Comparison of ENCODE assay signal across 19 cellular contexts in the genomic region with DNA sequence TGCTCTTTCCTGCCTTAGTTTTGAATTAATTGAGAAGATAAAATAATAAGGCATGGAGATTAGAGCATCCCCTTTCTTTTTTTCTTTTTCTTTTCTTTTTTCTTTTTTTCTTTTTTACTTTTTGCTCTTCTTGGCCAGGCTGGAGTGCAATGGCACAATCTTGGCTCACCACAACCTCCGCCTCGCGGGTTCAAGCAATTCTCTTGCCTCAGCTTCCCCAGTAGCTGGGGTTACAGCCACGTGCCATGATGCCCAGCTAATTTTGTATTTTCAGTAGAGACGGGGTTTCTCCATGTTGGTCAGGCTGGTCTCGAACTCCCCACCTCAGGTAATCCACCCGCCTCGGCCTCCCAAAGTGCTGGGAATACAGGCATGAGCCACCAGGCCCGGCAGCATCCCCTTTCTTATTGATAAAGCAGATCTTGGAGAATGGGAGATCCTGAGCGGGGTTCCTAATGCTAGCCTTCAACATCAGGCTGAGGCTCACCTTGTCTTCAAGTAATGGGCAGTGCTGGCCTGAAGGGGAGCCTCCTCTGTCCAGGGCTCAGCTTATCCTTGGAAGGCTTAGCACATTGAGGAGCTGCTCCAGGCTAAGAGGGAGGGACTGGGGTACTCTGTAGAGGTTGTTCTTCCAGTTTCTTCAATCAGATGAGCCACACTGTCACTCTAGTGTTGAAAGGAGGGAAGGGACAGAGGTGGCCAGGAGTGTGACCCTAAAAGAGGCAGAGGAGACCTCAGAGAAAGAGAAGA. TPM values are rescaled to one million over a fixed set of nuclear protein-coding genes. Genes with fewer than 3 reads are reported as not detected.
A peak's percentile ranks its signal among the peaks of the same experiment; 100 is the strongest.
DNase-seq lines count a peak whose midpoint lies in the region; ATAC-seq and TF ChIP-seq lines count a peak whose summit lies in the region.
"Had no signal": no experiment of that assay in that cellular context is flagged by ENCODE, and none has a peak within 500 bp of the region (broad histone marks: within the 10 kb centered on the region; RNA-seq: fewer than 3 reads in every experiment).

No MANE protein-coding gene starts in this region.

- no peak for TF ChIP-seq POLR2A in transverse colon (IDR thresholded peaks at IDR 0.05)

- H3K27ac ChIP-seq in ACC112 (ENCODE audit: low read depth, low read length) (peak overlapping the region; percentile 100), VCaP (peak overlapping the region; percentile 23), mesendoderm (ENCODE audit: low read depth, low read length) (no peak overlapping the region), upper lobe of right lung (no peak overlapping the region), transverse colon (no peak overlapping the region)
- H3K27ac ChIP-seq: 22Rv1 had no signal

- peak overlapping the region; percentile 22 for H3K56ac ChIP-seq in mesendoderm (ENCODE audit: low read length)

- H3K23ac ChIP-seq in mesendoderm (ENCODE audit: low read length), result no peak overlapping the region

- H3K4me2 ChIP-seq in mesendoderm (ENCODE audit: low read length), result no peak overlapping the region

- no peak for DNase-seq in activated CD4-positive, alpha-beta T cell treated with anti-CD3 and anti-CD28 coated beads, Interleukin-2, amount 10 ng/mL, durations not matched to agents 24 days and 14 days
- no peak for DNase-seq in activated CD4-positive, alpha-beta T cell treated with anti-CD3 and anti-CD28 coated beads for 36 hours
- DNase-seq in mesendoderm, result peak; percentile 58
- DNase-seq in upper lobe of right lung, result no peak
- no peak for DNase-seq in transverse colon
- DNase-seq: GDM1; HCEC 1CT; NCI-H1105; NCI-H2081 treated with DMSO at 0.1 percent for 48 hours; NCI-H748 treated with DMSO at 0.1 percent for 48 hours; NK-92 treated with Interleukin-12 subunit alpha and Interleukin-12 subunit beta, amount 100 ng/mL, for 24 hours; SHP77 treated with DMSO at 0.1 percent for 48 hours had no signal

- H2AFZ ChIP-seq in ACC112 (ENCODE audit: low read length, unreplicated experiment), result no peak overlapping the region

- H3K27me3 ChIP-seq in ACC112 (ENCODE audit: insufficient read depth, low read length) (no peaks in the 10 kb centered on the region), mesendoderm (ENCODE audit: insufficient read depth, low read length, poor library complexity) (no peaks in the 10 kb centered on the region), upper lobe of right lung (no peaks in the 10 kb centered on the region), transverse colon (no peaks in the 10 kb centered on the region)

- TF ChIP-seq CTCF in VCaP (conservative IDR thresholded peaks at IDR 0.05) (no peak), upper lobe of right lung (IDR thresholded peaks at IDR 0.05) (no peak), transverse colon (IDR thresholded peaks at IDR 0.05) (no peak)

- ATAC-seq in activated CD4-positive, alpha-beta T cell treated with anti-CD3 and anti-CD28 coated beads for 36 hours, result no peak
- ATAC-seq in HG02588 (IDR thresholded peaks at IDR 0.05; ENCODE audit: unreplicated experiment), result no peak
- ATAC-seq in upper lobe of right lung, result no peak

- no peaks in the 10 kb centered on the region for H3K79me1 ChIP-seq in mesendoderm (ENCODE audit: low read length)

- H3K4me1 ChIP-seq in ACC112 (ENCODE audit: control insufficient read depth, insufficient read depth, low read length, unreplicated experiment) (peaks cover 65% of the 10 kb centered on the region), mesendoderm (ENCODE audit: control insufficient read depth, low read depth, low read length) (peaks cover 21% of the 10 kb centered on the region), upper lobe of right lung (peaks cover 31% of the 10 kb centered on the region), transverse colon (peaks cover 0 to 9% (median 8%) of the 10 kb centered on the region in 4 donors)
- H3K4me1 ChIP-seq: Caco-2 had no signal

- no peak overlapping the region for H3K4me3 Mint-ChIP-seq in activated CD4-positive, alpha-beta T cell treated with anti-CD3 and anti-CD28 coated beads, Interleukin-2, amount 10 ng/mL, durations not matched to agents 24 days and 14 days
- no peak overlapping the region for H3K4me3 Mint-ChIP-seq in activated CD4-positive, alpha-beta T cell treated with anti-CD3 and anti-CD28 coated beads for 36 hours
- H3K4me3 Mint-ChIP-seq: CD4-positive, alpha-beta T cell had no signal

- H3K9me3 ChIP-seq in upper lobe of right lung (no peaks in the 10 kb centered on the region), transverse colon (no peaks in the 10 kb centered on the region)
- H3K9me3 ChIP-seq: Caco-2 had no signal

- peak overlapping the region; percentile 0 for H2BK120ac ChIP-seq in mesendoderm (ENCODE audit: low read depth, low read length)

- H3K36me3 ChIP-seq in ACC112 (ENCODE audit: insufficient read depth, low read length), result no peaks in the 10 kb centered on the region
- no peaks in the 10 kb centered on the region for H3K36me3 ChIP-seq in mesendoderm (ENCODE audit: control insufficient read depth, insufficient read depth, low read length)
- no peaks in the 10 kb centered on the region for H3K36me3 ChIP-seq in upper lobe of right lung
- H3K36me3 ChIP-seq in transverse colon, result no peaks in the 10 kb centered on the region

- WGBS in mesendoderm (ENCODE audit: extremely low coverage, insufficient coverage, low lambda C conversion rate), result no CpG with 5 or more reads among the region's 10 CpGs
- 88 to 90% methylated on average over 8 to 10 of the region's 10 CpGs for WGBS in transverse colon (ENCODE audit: low coverage in 1 of 2), 2 donors

- H2AK5ac ChIP-seq in mesendoderm (ENCODE audit: low read length), result no peak overlapping the region

- peaks cover 1% of the 10 kb centered on the region for H3K36me3 Mint-ChIP-seq in activated CD4-positive, alpha-beta T cell treated with anti-CD3 and anti-CD28 coated beads, Interleukin-2, amount 10 ng/mL, durations not matched to agents 24 days and 14 days (ENCODE audit: low read depth)
- H3K36me3 Mint-ChIP-seq in activated CD4-positive, alpha-beta T cell treated with anti-CD3 and anti-CD28 coated beads for 36 hours (ENCODE audit: low read depth), result peaks cover 3% of the 10 kb centered on the region

- H3K18ac ChIP-seq in mesendoderm (ENCODE audit: low read length), result no peak overlapping the region

- no peak overlapping the region for H3K9ac ChIP-seq in mesendoderm (ENCODE audit: low read length)

- no peak overlapping the region for H4K5ac ChIP-seq in mesendoderm (ENCODE audit: low read length)

- intact Hi-C loops in activated CD4-positive, alpha-beta T cell treated with anti-CD3 and anti-CD28 coated beads, Interleukin-2, amount 10 ng/mL, durations not matched to agents 24 days and 14 days (cut with micrococcal nuclease), result no loop called here
- intact Hi-C loops in activated CD4-positive, alpha-beta T cell treated with anti-CD3 and anti-CD28 coated beads for 36 hours (cut with DNase I, micrococcal nuclease), result no loop called here
- intact Hi-C loops in upper lobe of right lung (cut with DNase I), result no loop called here
- intact Hi-C loops in transverse colon (cut with DNase I; ENCODE audit: low total_unique reads), result no loop called here

- no peak overlapping the region for H3K4ac ChIP-seq in mesendoderm (ENCODE audit: low read depth, low read length)

- H3K4me3 ChIP-seq in ACC112 (ENCODE audit: low read depth, low read length) (no peak overlapping the region), mesendoderm (ENCODE audit: low read length) (no peak overlapping the region), upper lobe of right lung (no peak overlapping the region), transverse colon (no peak overlapping the region)
- H3K4me3 ChIP-seq: K562 had no signal

- H3K27ac Mint-ChIP-seq in activated CD4-positive, alpha-beta T cell treated with anti-CD3 and anti-CD28 coated beads, Interleukin-2, amount 10 ng/mL, durations not matched to agents 24 days and 14 days, result peak overlapping the region; percentile 16
- H3K27ac Mint-ChIP-seq in activated CD4-positive, alpha-beta T cell treated with anti-CD3 and anti-CD28 coated beads for 36 hours, result no peak overlapping the region
- H3K27ac Mint-ChIP-seq: CD4-positive, alpha-beta T cell had no signal

- H2BK15ac ChIP-seq in mesendoderm (replicated peaks; ENCODE audit: low read depth), result no peak overlapping the region

- CTCF ChIA-PET in activated CD4-positive, alpha-beta T cell treated with anti-CD3 and anti-CD28 coated beads for 36 hours (lab: Charles Lee), result interaction anchor here (0.7 to 8.2 kb wide), 8 partner anchors 10 to 101 kb away, joined by 3 to 142 read pairs (median 7); a partner anchor contains a TSS

- H3K9me3 Mint-ChIP-seq in activated CD4-positive, alpha-beta T cell treated with anti-CD3 and anti-CD28 coated beads, Interleukin-2, amount 10 ng/mL, durations not matched to agents 24 days and 14 days, result no peaks in the 10 kb centered on the region
- no peaks in the 10 kb centered on the region for H3K9me3 Mint-ChIP-seq in activated CD4-positive, alpha-beta T cell treated with anti-CD3 and anti-CD28 coated beads for 36 hours (ENCODE audit: low read depth)
- H3K9me3 Mint-ChIP-seq: CD4-positive, alpha-beta T cell had no signal

- no peak for TF ChIP-seq EP300 in transverse colon (IDR thresholded peaks at IDR 0.05; ENCODE audit: low read depth)

- peaks cover 35% of the 10 kb centered on the region for H3K4me1 Mint-ChIP-seq in activated CD4-positive, alpha-beta T cell treated with anti-CD3 and anti-CD28 coated beads, Interleukin-2, amount 10 ng/mL, durations not matched to agents 24 days and 14 days
- peaks cover 40% of the 10 kb centered on the region for H3K4me1 Mint-ChIP-seq in activated CD4-positive, alpha-beta T cell treated with anti-CD3 and anti-CD28 coated beads for 36 hours

- no peaks in the 10 kb centered on the region for H3K27me3 Mint-ChIP-seq in activated CD4-positive, alpha-beta T cell treated with anti-CD3 and anti-CD28 coated beads, Interleukin-2, amount 10 ng/mL, durations not matched to agents 24 days and 14 days
- H3K27me3 Mint-ChIP-seq in activated CD4-positive, alpha-beta T cell treated with anti-CD3 and anti-CD28 coated beads for 36 hours, result no peaks in the 10 kb centered on the region
- H3K27me3 Mint-ChIP-seq: CD4-positive, alpha-beta T cell had no signal

- H3K79me2 ChIP-seq in ACC112 (ENCODE audit: control insufficient read depth, insufficient read depth, low read length, unreplicated experiment) (no peaks in the 10 kb centered on the region), mesendoderm (ENCODE audit: control insufficient read depth, insufficient read depth, low read length) (no peaks in the 10 kb centered on the region)

- in situ Hi-C loops in transverse colon (cut with MboI; ENCODE audit: low pct_ligation_motif_present in 1 of 4, low pct_unique_long_range_greater_than_20kb in 1 of 4, low sequenced_read_pairs in 3 of 4), result loop anchor here in 2 of 4 donors (5.0 to 10.0 kb wide), 2 partner anchors 48 to 50 kb away; no protein-coding TSS in a partner anchor

- H4K8ac ChIP-seq in mesendoderm (ENCODE audit: low read depth, low read length), result no peak overlapping the region

- POLR2A ChIA-PET in activated CD4-positive, alpha-beta T cell treated with anti-CD3 and anti-CD28 coated beads for 36 hours (lab: Charles Lee), result no interaction called here

- H2BK5ac ChIP-seq in mesendoderm (ENCODE audit: low read length), result no peak overlapping the region

RNA-seq across cellular contexts. Expression of a gene that starts 27.9 kb away (rescaled TPM):
- 0.77 and 1.3 TPM in 2 replicates for total RNA-seq in activated CD4-positive, alpha-beta T cell treated with anti-CD3 and anti-CD28 coated beads, Interleukin-2, amount 10 ng/mL, durations not matched to agents 24 days and 14 days
- 1 to 10 TPM; 2.1 to 2.8 TPM for total RNA-seq in activated CD4-positive, alpha-beta T cell treated with anti-CD3 and anti-CD28 coated beads for 36 hours
- 13.4 TPM for polyA plus RNA-seq in mesendoderm (2013, experiment 1 of 2)
- polyA plus RNA-seq in mesendoderm (2013, experiment 2 of 2), result 11.0 TPM
- total RNA-seq in upper lobe of right lung, result 9.1 TPM
- 10 to 100 TPM in 2 of 4 donors, 1 to 10 TPM in 2; 1.9 to 17.1 (median 10.6) TPM for total RNA-seq in transverse colon

RNA-seq across cellular contexts. Expression of a gene that starts 41.4 kb away (rescaled TPM):
- 14.7 and 15.4 TPM in 2 replicates for total RNA-seq in activated CD4-positive, alpha-beta T cell treated with anti-CD3 and anti-CD28 coated beads, Interleukin-2, amount 10 ng/mL, durations not matched to agents 24 days and 14 days
- total RNA-seq in activated CD4-positive, alpha-beta T cell treated with anti-CD3 and anti-CD28 coated beads for 36 hours, result 10 to 100 TPM; 20.3 to 21.6 TPM
- polyA plus RNA-seq in mesendoderm (2013, experiment 1 of 2), result 22.8 TPM
- 22.4 TPM for polyA plus RNA-seq in mesendoderm (2013, experiment 2 of 2)
- 34.4 TPM for total RNA-seq in upper lobe of right lung
- 10 to 100 TPM in 1 of 4 donors, 1 to 10 TPM in 3; 1.8 to 25.1 (median 6.6) TPM for total RNA-seq in transverse colon

RNA-seq across cellular contexts. Expression of a gene that starts 42.2 kb away (rescaled TPM):
- 136 and 140 TPM in 2 replicates for total RNA-seq in activated CD4-positive, alpha-beta T cell treated with anti-CD3 and anti-CD28 coated beads, Interleukin-2, amount 10 ng/mL, durations not matched to agents 24 days and 14 days
- total RNA-seq in activated CD4-positive, alpha-beta T cell treated with anti-CD3 and anti-CD28 coated beads for 36 hours, result 100 to 1,000 TPM; 261 to 320 TPM
- 261 TPM for polyA plus RNA-seq in mesendoderm (2013, experiment 1 of 2)
- 257 TPM for polyA plus RNA-seq in mesendoderm (2013, experiment 2 of 2)
- total RNA-seq in upper lobe of right lung, result 110 TPM
- 10 to 100 TPM; 21.3 to 66.2 (median 45.9) TPM for total RNA-seq in transverse colon

RNA-seq across cellular contexts. Expression of a gene that starts 56.8 kb away (rescaled TPM):
- total RNA-seq in activated CD4-positive, alpha-beta T cell treated with anti-CD3 and anti-CD28 coated beads, Interleukin-2, amount 10 ng/mL, durations not matched to agents 24 days and 14 days, result 0.16 and 0.19 TPM in 2 replicates
- under 1 TPM; 0.60 to 0.64 TPM for total RNA-seq in activated CD4-positive, alpha-beta T cell treated with anti-CD3 and anti-CD28 coated beads for 36 hours
- 1.0 TPM for polyA plus RNA-seq in mesendoderm (2013, experiment 1 of 2)
- 0.85 TPM for polyA plus RNA-seq in mesendoderm (2013, experiment 2 of 2)
- 0.14 TPM for total RNA-seq in upper lobe of right lung
- under 1 TPM in 2 of 4 donors, not detected in 2; 0.16 to 0.27 TPM for total RNA-seq in transverse colon
- total RNA-seq: Caco-2; CD4-positive, alpha-beta T cell had no signal

Comparison
In these comparisons a context has a peak if more than half of its experiments do, and no peak if none do; other contexts are left out.
1. H3K27ac ChIP-seq: peak in ACC112 (single experiment) and VCaP (single experiment); none in mesendoderm (single experiment), upper lobe of right lung (single experiment) and transverse colon (0 of 4).